In genomic region chr9:134157378-134157885, GRCh38 we compare ENCODE assay signal across 27 cellular contexts. TPM values are rescaled to one million over a fixed set of nuclear protein-coding genes. Genes with fewer than 3 reads are reported as not detected.
"Had no signal": no experiment of that assay in that cellular context is flagged by ENCODE, and none has a peak within 500 bp of the region (broad histone marks: within the 10 kb centered on the region; RNA-seq: fewer than 3 reads in every experiment).

No MANE protein-coding gene starts in this region.

- H3K4me1 ChIP-seq: ascending aorta, colonic mucosa, esophagus squamous epithelium, gastrocnemius medialis, right lobe of liver, thyroid gland had no signal

- H3K27me3 Mint-ChIP-seq: activated CD4-positive, alpha-beta memory T cell treated with anti-CD3 and anti-CD28 coated beads, Interleukin-2, amount 10 ng/mL, durations not matched to agents 7 days and 5 days; activated CD4-positive, alpha-beta T cell treated with anti-CD3 and anti-CD28 coated beads, Interleukin-2, amount 10 ng/mL, durations not matched to agents 24 days and 14 days; activated T-helper 17 cell treated with anti-CD3 and anti-CD28 coated beads, Interleukin-2, amount 50 U/mL, for 72 hours; central memory CD8-positive, alpha-beta T cell; naive thymus-derived CD8-positive, alpha-beta T cell; T-cell had no signal

- H3K27ac Mint-ChIP-seq: activated CD4-positive, alpha-beta memory T cell treated with anti-CD3 and anti-CD28 coated beads, Interleukin-2, amount 10 ng/mL, durations not matched to agents 7 days and 5 days; activated CD4-positive, alpha-beta T cell treated with anti-CD3 and anti-CD28 coated beads, Interleukin-2, amount 10 ng/mL, durations not matched to agents 24 days and 14 days; activated naive CD4-positive, alpha-beta T cell treated with anti-CD3 and anti-CD28 coated beads, Interleukin-2, amount 50 U/mL, for 72 hours; activated T-helper 17 cell treated with anti-CD3 and anti-CD28 coated beads, Interleukin-2, amount 50 U/mL, for 72 hours; stimulated activated effector memory CD8-positive, alpha-beta T cell treated with anti-CD3 and anti-CD28 coated beads, Interleukin-12 subunit alpha, Interleukin-12 subunit beta, amount 100 ng/mL, for 72 hours; T-cell; T-helper 2 cell treated with Interferon-gamma antibody and Interleukin-4, amounts not matched to agents 5 μg/mL and 100 μg/mL, for 36 hours had no signal

- H3K9me3 ChIP-seq: ascending aorta, colonic mucosa, esophagus squamous epithelium, gastrocnemius medialis, neutrophil, ovary, right lobe of liver, thyroid gland had no signal

- H3K4me3 Mint-ChIP-seq: activated CD4-positive, alpha-beta memory T cell treated with anti-CD3 and anti-CD28 coated beads, Interleukin-2, amount 10 ng/mL, durations not matched to agents 7 days and 5 days; activated CD4-positive, alpha-beta T cell treated with anti-CD3 and anti-CD28 coated beads, Interleukin-2, amount 10 ng/mL, durations not matched to agents 24 days and 14 days; activated T-helper 17 cell treated with anti-CD3 and anti-CD28 coated beads, Interleukin-2, amount 50 U/mL, for 72 hours; central memory CD8-positive, alpha-beta T cell; mesothelial cell of epicardium; naive thymus-derived CD8-positive, alpha-beta T cell; stimulated activated effector memory CD8-positive, alpha-beta T cell treated with anti-CD3 and anti-CD28 coated beads, Interleukin-12 subunit alpha, Interleukin-12 subunit beta, amount 100 ng/mL, for 72 hours; T-cell; T-helper 2 cell treated with Interferon-gamma antibody and Interleukin-4, amounts not matched to agents 5 μg/mL and 100 μg/mL, for 36 hours had no signal

- H3K9me3 Mint-ChIP-seq: activated CD4-positive, alpha-beta memory T cell treated with anti-CD3 and anti-CD28 coated beads, Interleukin-2, amount 10 ng/mL, durations not matched to agents 7 days and 5 days; activated CD4-positive, alpha-beta T cell treated with anti-CD3 and anti-CD28 coated beads, Interleukin-2, amount 10 ng/mL, durations not matched to agents 24 days and 14 days; activated naive CD4-positive, alpha-beta T cell treated with anti-CD3 and anti-CD28 coated beads, Interleukin-2, amount 50 U/mL, for 72 hours; activated T-helper 17 cell treated with anti-CD3 and anti-CD28 coated beads, Interleukin-2, amount 50 U/mL, for 72 hours; central memory CD8-positive, alpha-beta T cell; mesothelial cell of epicardium; naive thymus-derived CD8-positive, alpha-beta T cell; stimulated activated effector memory CD8-positive, alpha-beta T cell treated with anti-CD3 and anti-CD28 coated beads, Interleukin-12 subunit alpha, Interleukin-12 subunit beta, amount 100 ng/mL, for 72 hours; T-cell; T-helper 2 cell treated with Interferon-gamma antibody and Interleukin-4, amounts not matched to agents 5 μg/mL and 100 μg/mL, for 36 hours had no signal

- H3K27ac ChIP-seq: ascending aorta, colonic mucosa, esophagus squamous epithelium, gastrocnemius medialis, neutrophil, ovary, right lobe of liver, skin epidermis, thyroid gland, VCaP had no signal

- DNase-seq: activated CD4-positive, alpha-beta memory T cell treated with anti-CD3 and anti-CD28 coated beads, Interleukin-2, amount 10 ng/mL, durations not matched to agents 7 days and 5 days; activated CD4-positive, alpha-beta T cell treated with anti-CD3 and anti-CD28 coated beads, Interleukin-2, amount 10 ng/mL, durations not matched to agents 24 days and 14 days; colonic mucosa; esophagus squamous epithelium; gastrocnemius medialis; hippocampal formation; kidney glomerular epithelial cell; left ventricle myocardium superior; mammary epithelial cell; naive thymus-derived CD8-positive, alpha-beta T cell; ovary; stimulated activated CD4-positive, alpha-beta T cell treated with anti-CD3 and anti-CD28 coated beads, Interleukin-2, amount 100 ng/mL, for 24 hours; T-cell; thyroid gland had no signal

- H3K4me1 Mint-ChIP-seq: mesothelial cell of epicardium had no signal

- ATAC-seq: activated CD4-positive, CD25-positive, alpha-beta regulatory T cell treated with anti-CD3 and anti-CD28 coated beads, Interleukin-2, amount 50 U/mL, for 24 hours; activated naive CD4-positive, alpha-beta T cell treated with anti-CD3 and anti-CD28 coated beads, Interleukin-2, amount 50 U/mL, for 72 hours; activated T-helper 17 cell treated with anti-CD3 and anti-CD28 coated beads, Interleukin-2, amount 50 U/mL, for 72 hours; gastrocnemius medialis; left ventricle myocardium superior; naive thymus-derived CD8-positive, alpha-beta T cell; right lobe of liver; stimulated activated effector memory CD8-positive, alpha-beta T cell treated with anti-CD3 and anti-CD28 coated beads, Interleukin-12 subunit alpha, Interleukin-12 subunit beta, amount 100 ng/mL, for 72 hours; T-cell had no signal

- H3K4me3 ChIP-seq: ascending aorta, colonic mucosa, esophagus squamous epithelium, gastrocnemius medialis, ovary, right lobe of liver, skin epidermis, thyroid gland had no signal

- H3K27me3 ChIP-seq: ascending aorta, colonic mucosa, esophagus squamous epithelium, gastrocnemius medialis, neutrophil, ovary, right lobe of liver, thyroid gland had no signal

- H3K36me3 ChIP-seq: colonic mucosa, ovary had no signal

RNA-seq across cellular contexts. Expression of gene RNU6ATAC, which starts 6.9 kb away (rescaled TPM):
- total RNA-seq: ascending aorta, esophagus squamous epithelium, gastrocnemius medialis, thyroid gland had no signal
- polyA plus RNA-seq: adipose tissue; mammary epithelial cell; naive thymus-derived CD8-positive, alpha-beta T cell; ovary had no signal
